ENCODE assay signal across 22 cellular contexts in the genomic region with DNA sequence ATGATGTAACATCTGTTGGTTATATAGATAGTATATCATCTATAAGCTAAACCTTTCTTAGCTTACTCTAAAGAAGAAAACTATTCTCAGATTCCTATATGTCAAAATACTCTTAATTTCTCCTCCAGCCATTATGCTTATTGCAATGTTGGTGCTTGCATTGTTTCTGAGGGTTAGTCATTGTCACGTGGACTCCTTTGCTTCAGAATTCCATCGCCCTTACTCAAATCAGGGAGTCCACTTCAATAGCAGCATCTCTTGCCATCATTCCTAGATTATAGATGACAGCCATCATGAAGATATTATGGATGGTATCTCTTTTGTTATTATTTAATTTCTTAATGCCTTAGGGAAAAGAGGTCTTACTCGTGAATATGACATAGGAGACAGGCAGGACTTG.
DNase-seq lines count a peak whose midpoint lies in the region; FAIRE-seq and TF ChIP-seq lines count a peak whose summit lies in the region.
"Had no signal": no experiment of that assay in that cellular context is flagged by ENCODE, and none has a peak within 500 bp of the region (broad histone marks: within the 10 kb centered on the region; RNA-seq: fewer than 3 reads in every experiment).

No MANE protein-coding gene starts in this region.

- no peak overlapping the region for H2BK5ac ChIP-seq in trophoblast cell (ENCODE audit: low read depth, low read length, poor library complexity)

- POLR2A ChIA-PET in RWPE1 (lab: Yijun Ruan, JAX; ENCODE audit: low non-redundant PET) = no interaction called here

- H4K12ac ChIP-seq in trophoblast cell (ENCODE audit: low read depth, low read length) = no peak overlapping the region

- DNase-seq in AG10803 (ENCODE audit: low read depth) = peak; percentile 1
- DNase-seq in H54 (ENCODE audit: insufficient read length, low spot score) = peak; percentile 1
- DNase-seq in RWPE1 (ENCODE audit: low spot score) = peak; percentile 3
- peak; percentile 43 to 82 for DNase-seq in trophoblast cell
- DNase-seq in DMS114 treated with DMSO at 0.1 percent for 48 hours (lab: John Stamatoyannopoulos, UW; ENCODE audit: unreplicated experiment) = no peak
- no peak for DNase-seq in MG63
- no peak for DNase-seq in KBM-7
- DNase-seq: AML-193; CD4-positive, alpha-beta T cell; DMS79; GOT3; Karpas-422; NCI-H1105 treated with DMSO at 0.1 percent for 48 hours; NCI-H2029 treated with DMSO at 0.1 percent for 48 hours; NCI-H526 treated with DMSO at 0.1 percent for 48 hours; RPMI8226; SHP77; T-helper 1 cell had no signal

- H3K27me3 ChIP-seq in trophoblast cell (ENCODE audit: insufficient read depth, low read length) (no peaks in the 10 kb centered on the region), MG63 (no peaks in the 10 kb centered on the region)
- H3K27me3 ChIP-seq: BLaER1 treated with 17β-estradiol and CSF1 and Interleukin-3, amounts not matched to agents 10 nM and 100 nM had no signal

- H3K4ac ChIP-seq in trophoblast cell (ENCODE audit: low read depth, low read length) = no peak overlapping the region

- no peak overlapping the region for H3K27ac ChIP-seq in RWPE1
- H3K27ac ChIP-seq in trophoblast cell (ENCODE audit: low read depth, low read length) = no peak overlapping the region
- H3K27ac ChIP-seq: BLaER1 treated with 17β-estradiol and CSF1 and Interleukin-3, amounts not matched to agents 10 nM and 100 nM; HL-60 had no signal

- no peak overlapping the region for H4K91ac ChIP-seq in trophoblast cell (ENCODE audit: low read depth, low read length)

- H3K9me3 ChIP-seq in trophoblast cell (ENCODE audit: insufficient read depth, low read depth, low read length) (peaks cover 2% of the 10 kb centered on the region), MG63 (no peaks in the 10 kb centered on the region)
- H3K9me3 ChIP-seq: BLaER1 treated with 17β-estradiol and CSF1 and Interleukin-3, amounts not matched to agents 10 nM and 100 nM had no signal

- H3K36me3 ChIP-seq in trophoblast cell (ENCODE audit: control insufficient read depth in 1 of 2, insufficient read depth in 2 of 2, low read length in 2 of 2) (no peaks in the 10 kb centered on the region), MG63 (no peaks in the 10 kb centered on the region)
- H3K36me3 ChIP-seq: BLaER1 treated with 17β-estradiol and CSF1 and Interleukin-3, amounts not matched to agents 10 nM and 100 nM had no signal

- no peak for FAIRE-seq in H54 (lab: Jason Lieb, UNC)
- FAIRE-seq: A204.1, GM18507 had no signal

- CTCF ChIA-PET in RWPE1 (lab: Yijun Ruan, JAX) = no interaction called here

- H3K9ac ChIP-seq in trophoblast cell (ENCODE audit: low read length) = no peak overlapping the region
- H3K9ac ChIP-seq: BLaER1 treated with 17β-estradiol and CSF1 and Interleukin-3, amounts not matched to agents 10 nM and 100 nM had no signal

- H3K79me1 ChIP-seq in trophoblast cell (ENCODE audit: low read length) = no peaks in the 10 kb centered on the region

- TF ChIP-seq CTCF in AG10803 (conservative IDR thresholded peaks at IDR 0.05; ENCODE audit: low read length) (no peak), RWPE1 (conservative IDR thresholded peaks at IDR 0.05; ENCODE audit: low read depth) (no peak)

- H3K18ac ChIP-seq in trophoblast cell (ENCODE audit: low read length) = no peak overlapping the region

- no peaks in the 10 kb centered on the region for H3K4me1 ChIP-seq in trophoblast cell (ENCODE audit: control insufficient read depth in 1 of 2, insufficient read depth in 2 of 2, low read length in 2 of 2)
- H3K4me1 ChIP-seq: BLaER1 treated with 17β-estradiol and CSF1 and Interleukin-3, amounts not matched to agents 10 nM and 100 nM had no signal

- no peak overlapping the region for H2AK5ac ChIP-seq in trophoblast cell (ENCODE audit: low read length)

- in situ Hi-C loops in KBM-7 (cut with MboI; ENCODE audit: low pct_unique_long_range_greater_than_20kb, low sequenced_read_pairs) = no loop called here

- H4K8ac ChIP-seq in trophoblast cell (ENCODE audit: low read depth, low read length) = no peak overlapping the region

- H2BK12ac ChIP-seq in trophoblast cell (ENCODE audit: low read length) = no peak overlapping the region

- H3K4me3 ChIP-seq in AG10803 (ENCODE audit: low read length) = no peak overlapping the region
- H3K4me3 ChIP-seq in trophoblast cell (ENCODE audit: low read depth, low read length) = no peak overlapping the region
- H3K4me3 ChIP-seq in MG63 = no peak overlapping the region
- H3K4me3 ChIP-seq: BLaER1 treated with 17β-estradiol and CSF1 and Interleukin-3, amounts not matched to agents 10 nM and 100 nM had no signal

- H2BK120ac ChIP-seq in trophoblast cell (ENCODE audit: insufficient read depth, low read length, poor library complexity) = no peak overlapping the region

- TF ChIP-seq POLR2A in H54 (IDR thresholded peaks at IDR 0.05; ENCODE audit: low read depth, low read length) = no peak

- no peak overlapping the region for H3K23ac ChIP-seq in trophoblast cell (ENCODE audit: low read length)

- H2AFZ ChIP-seq in trophoblast cell (ENCODE audit: insufficient read depth, low read length, poor library complexity) = no peak overlapping the region

- no CpG with 5 or more reads among the region's 3 CpGs for WGBS in trophoblast cell (ENCODE audit: extremely low coverage, insufficient coverage, insufficient read length)

- no peaks in the 10 kb centered on the region for H3K79me2 ChIP-seq in trophoblast cell (ENCODE audit: control insufficient read depth, insufficient read depth, low read length, poor library complexity)

- no peak overlapping the region for H3K14ac ChIP-seq in trophoblast cell (ENCODE audit: low read length)

- no peak overlapping the region for H3K4me2 ChIP-seq in trophoblast cell (ENCODE audit: low read length)
- H3K4me2 ChIP-seq: BLaER1 treated with 17β-estradiol and CSF1 and Interleukin-3, amounts not matched to agents 10 nM and 100 nM had no signal

Comparison
In these comparisons a context has a peak if more than half of its experiments do, and no peak if none do; other contexts are left out.
1. DNase-seq: peak in AG10803 (single experiment), H54 (single experiment), RWPE1 (single experiment) and trophoblast cell (2 of 2); none in DMS114 treated with DMSO at 0.1 percent for 48 hours (single experiment), MG63 (single experiment) and KBM-7 (single experiment).